In the genomic region with DNA sequence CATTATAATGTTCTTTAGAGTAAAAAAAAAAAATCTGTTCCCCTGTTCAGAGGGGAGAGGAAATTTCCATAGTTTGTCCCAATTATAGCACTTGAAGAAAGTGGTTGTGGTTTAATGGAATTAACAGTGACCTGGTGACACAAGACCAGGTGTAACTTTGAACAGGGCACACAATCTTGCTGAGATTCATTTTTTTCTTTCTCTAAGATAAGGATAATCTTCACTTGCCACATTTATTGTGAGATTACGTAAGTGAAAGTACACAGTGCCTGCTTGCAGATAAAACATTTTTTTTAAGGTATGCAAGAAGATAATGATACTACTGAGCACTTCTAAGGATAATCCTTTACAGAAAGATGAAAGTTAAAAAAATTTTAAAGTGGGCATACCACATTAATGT, we compare ENCODE assay signal across 13 cellular contexts.
DNase-seq lines count a peak whose midpoint lies in the region; TF ChIP-seq lines count a peak whose summit lies in the region.
"Had no signal": no experiment of that assay in that cellular context is flagged by ENCODE, and none has a peak within 500 bp of the region (broad histone marks: within the 10 kb centered on the region; RNA-seq: fewer than 3 reads in every experiment).

No MANE protein-coding gene starts in this region.

- H3K4me3 Mint-ChIP-seq in Caco-2 (ENCODE audit: unreplicated experiment) (no peak overlapping the region), mesothelial cell of epicardium (no peak overlapping the region)
- H3K4me3 Mint-ChIP-seq: B cell; CD4-positive, alpha-beta T cell had no signal

- in situ Hi-C loops in KBM-7 (cut with MboI; ENCODE audit: low pct_unique_long_range_greater_than_20kb, low sequenced_read_pairs): no loop called here

- CTCF ChIA-PET in Caco-2 (lab: Charles Lee): no interaction called here

- H3K4me1 Mint-ChIP-seq in Caco-2 (ENCODE audit: low read depth, unreplicated experiment): peaks cover 13% of the 10 kb centered on the region
- H3K4me1 Mint-ChIP-seq in mesothelial cell of epicardium: peaks cover 38% of the 10 kb centered on the region
- H3K4me1 Mint-ChIP-seq: B cell had no signal

- POLR2A ChIA-PET in Caco-2 (lab: Charles Lee): no interaction called here

- H3K4me1 ChIP-seq in Caco-2: peaks cover 82% of the 10 kb centered on the region

- no peaks in the 10 kb centered on the region for H3K9me3 ChIP-seq in Caco-2
- H3K9me3 ChIP-seq: HAP-1 had no signal

- H3K36me3 ChIP-seq in Caco-2 (ENCODE audit: control insufficient read depth, insufficient read depth, low read length): no peaks in the 10 kb centered on the region
- H3K36me3 ChIP-seq: HAP-1 had no signal

- intact Hi-C loops in Caco-2 (cut with micrococcal nuclease; ENCODE audit: unreplicated experiment): loop anchor here (1.0 kb wide), 5 partner anchors 14 to 122 kb away; no protein-coding TSS in a partner anchor

- H3K27ac Mint-ChIP-seq in Caco-2 (ENCODE audit: unreplicated experiment): peak overlapping the region; percentile 72
- peak overlapping the region; percentile 76 for H3K27ac Mint-ChIP-seq in mesothelial cell of epicardium
- H3K27ac Mint-ChIP-seq: B cell; CD4-positive, alpha-beta T cell had no signal

- H3K27me3 ChIP-seq in Caco-2 (replicated peaks; ENCODE audit: control insufficient read depth, insufficient read depth, low read length): no peaks in the 10 kb centered on the region

- H3K9me3 Mint-ChIP-seq in Caco-2 (ENCODE audit: unreplicated experiment): no peaks in the 10 kb centered on the region
- no peaks in the 10 kb centered on the region for H3K9me3 Mint-ChIP-seq in mesothelial cell of epicardium
- H3K9me3 Mint-ChIP-seq: CD4-positive, alpha-beta T cell had no signal

- peak in 1 of 2 experiments; percentile 60 for DNase-seq in Caco-2
- DNase-seq in NCI-H69 (lab: John Stamatoyannopoulos, UW): peak; percentile 64
- peak; percentile 7 to 16 for DNase-seq in erythroblast (lab: John Stamatoyannopoulos, UW)
- no peak for DNase-seq in mesothelial cell of epicardium (ENCODE audit: low spot score in 2 of 2, unreplicated experiment in 2 of 2)
- DNase-seq in DMS79 treated with DMSO at 0.1 percent for 48 hours (lab: John Stamatoyannopoulos, UW): no peak
- no peak for DNase-seq in KBM-7
- DNase-seq in activated CD4-positive, alpha-beta T cell treated with anti-CD3 and anti-CD28 coated beads, Interleukin-2, amount 50 U/mL, for 1 hour: no peak
- DNase-seq: C1 segment of cervical spinal cord; CD4-positive, alpha-beta T cell; DMS79; EL had no signal

- no peak for TF ChIP-seq POLR2A in erythroblast (IDR thresholded peaks at IDR 0.05; ENCODE audit: low read length)

- TF ChIP-seq CTCF in Caco-2 (IDR thresholded peaks at IDR 0.05; ENCODE audit: insufficient read depth in 1 of 2, low read depth in 1 of 2, low read length in 1 of 2, severe bottlenecking in 1 of 2, unreplicated experiment in 1 of 2) (no peak), mesothelial cell of epicardium (IDR thresholded peaks at IDR 0.05; ENCODE audit: unreplicated experiment) (no peak)

- H3K36me3 Mint-ChIP-seq in Caco-2 (ENCODE audit: insufficient read depth, unreplicated experiment) (peaks cover 12% of the 10 kb centered on the region), mesothelial cell of epicardium (no peaks in the 10 kb centered on the region)

- no peak overlapping the region for H3K4me3 ChIP-seq in Caco-2 (ENCODE audit: low read depth, low read length)
- H3K4me3 ChIP-seq: HAP-1 had no signal

- BruUV-seq in Caco-2 (replicated peaks; lab: Mats Ljungman, UMichigan): no TSS peak

- no peaks in the 10 kb centered on the region for H3K27me3 Mint-ChIP-seq in Caco-2 (ENCODE audit: insufficient read depth, unreplicated experiment)
- H3K27me3 Mint-ChIP-seq in mesothelial cell of epicardium (ENCODE audit: low read depth): no peaks in the 10 kb centered on the region
- H3K27me3 Mint-ChIP-seq: B cell; CD4-positive, alpha-beta T cell had no signal

Comparison
In these comparisons a context has a peak if more than half of its experiments do, and no peak if none do; other contexts are left out.
1. DNase-seq: peak in NCI-H69 (single experiment) and erythroblast (2 of 2); none in mesothelial cell of epicardium (0 of 2), DMS79 treated with DMSO at 0.1 percent for 48 hours (single experiment), KBM-7 (single experiment) and activated CD4-positive, alpha-beta T cell treated with anti-CD3 and anti-CD28 coated beads, Interleukin-2, amount 50 U/mL, for 1 hour (single experiment).